In genomic region chr1:180363596-180363995, GRCh38 we compare ENCODE assay signal across 37 cellular contexts.
"Had no signal": no experiment of that assay in that cellular context is flagged by ENCODE, and none has a peak within 500 bp of the region (broad histone marks: within the 10 kb centered on the region; RNA-seq: fewer than 3 reads in every experiment).

No MANE protein-coding gene starts in this region.

- H3K4me2 ChIP-seq: PC-9 had no signal

- H2AFZ ChIP-seq: PC-9 had no signal

- H3K4me3 Mint-ChIP-seq: activated CD4-positive, alpha-beta T cell treated with anti-CD3 and anti-CD28 coated beads, Interleukin-2, amount 10 ng/mL, durations not matched to agents 24 days and 14 days; activated CD8-positive, alpha-beta T cell treated with anti-CD3 and anti-CD28 coated beads, Interleukin-2, amount 10 ng/mL, durations not matched to agents 7 days and 5 days; activated T-cell treated with anti-CD3 and anti-CD28 coated beads, Interleukin-2, amount 50 U/mL, for 24 hours had no signal

- H3K9me3 Mint-ChIP-seq: activated CD4-positive, alpha-beta T cell treated with anti-CD3 and anti-CD28 coated beads, Interleukin-2, amount 10 ng/mL, durations not matched to agents 24 days and 14 days; activated naive CD4-positive, alpha-beta T cell treated with anti-CD3 and anti-CD28 coated beads, Interleukin-2, amount 50 U/mL, for 72 hours; activated T-cell treated with anti-CD3 and anti-CD28 coated beads, Interleukin-2, amount 50 U/mL, for 24 hours; activated T-helper 2 cell treated with anti-CD3 and anti-CD28 coated beads, Interferon-gamma antibody, Interleukin-2, Interleukin-4, amounts not matched to agents 10 μg/mL and 5 μg/mL and 100 μg/mL, durations not matched to agents 14 hours and 24 hours and 36 hours had no signal

- ATAC-seq: activated CD8-positive, alpha-beta T cell treated with anti-CD3 and anti-CD28 coated beads, Interleukin-2, amount 10 ng/mL, durations not matched to agents 7 days and 5 days; activated naive CD4-positive, alpha-beta T cell treated with anti-CD3 and anti-CD28 coated beads, Interleukin-2, amount 50 U/mL, for 72 hours; body of pancreas; Right ventricle myocardium inferior; SK-N-SH treated with all-trans-retinoic acid at 6 μM for 48 hours had no signal

- H3K4me3 ChIP-seq: adrenal gland, body of pancreas, breast epithelium, MG63, PC-9 had no signal

- H3K27ac Mint-ChIP-seq: activated CD4-positive, alpha-beta T cell treated with anti-CD3 and anti-CD28 coated beads, Interleukin-2, amount 10 ng/mL, durations not matched to agents 24 days and 14 days; activated CD8-positive, alpha-beta T cell treated with anti-CD3 and anti-CD28 coated beads, Interleukin-2, amount 10 ng/mL, durations not matched to agents 7 days and 5 days; activated naive CD4-positive, alpha-beta T cell treated with anti-CD3 and anti-CD28 coated beads, Interleukin-2, amount 50 U/mL, for 72 hours; activated T-cell treated with anti-CD3 and anti-CD28 coated beads, Interleukin-2, amount 50 U/mL, for 24 hours; activated T-helper 2 cell treated with anti-CD3 and anti-CD28 coated beads, Interferon-gamma antibody, Interleukin-2, Interleukin-4, amounts not matched to agents 10 μg/mL and 5 μg/mL and 100 μg/mL, durations not matched to agents 14 hours and 24 hours and 36 hours had no signal

- H3K27ac ChIP-seq: adrenal gland, body of pancreas, breast epithelium, PC-9, RWPE1, WERI-Rb-1 had no signal

- H3K9me3 ChIP-seq: adrenal gland, body of pancreas, breast epithelium, MG63 had no signal

- H3K27me3 Mint-ChIP-seq: activated CD4-positive, alpha-beta T cell treated with anti-CD3 and anti-CD28 coated beads, Interleukin-2, amount 10 ng/mL, durations not matched to agents 24 days and 14 days; activated T-cell treated with anti-CD3 and anti-CD28 coated beads, Interleukin-2, amount 50 U/mL, for 24 hours had no signal

- FAIRE-seq: astrocyte, RCC 7860 had no signal

- H3K27me3 ChIP-seq: adrenal gland, body of pancreas, breast epithelium, MG63 had no signal

- H3K4me1 Mint-ChIP-seq: activated CD4-positive, alpha-beta T cell treated with anti-CD3 and anti-CD28 coated beads, Interleukin-2, amount 10 ng/mL, durations not matched to agents 24 days and 14 days had no signal

- DNase-seq: activated CD4-positive, alpha-beta T cell treated with anti-CD3 and anti-CD28 coated beads, Interleukin-2, amount 10 ng/mL, durations not matched to agents 24 days and 14 days; activated CD4-positive, alpha-beta T cell treated with anti-CD3 and anti-CD28 coated beads, Interleukin-2, amount 50 U/mL, for 48 hours; activated CD8-positive, alpha-beta T cell treated with anti-CD3 and anti-CD28 coated beads, Interleukin-2, amount 10 ng/mL, durations not matched to agents 7 days and 5 days; activated gamma-delta T cell; activated naive CD4-positive, alpha-beta T cell treated with Interleukin-2 at 50 U/mL for 16 hours; activated T-cell treated with anti-CD3 and anti-CD28 coated beads, Interleukin-2, amount 50 U/mL, for 24 hours; body of pancreas; Kasumi-1; KG1; MG63; MV-4-11; NCI-H1092 treated with DMSO at 0.1 percent for 48 hours; NCI-H1417; NCI-H146; NCI-H187; NCI-H2029 treated with DMSO at 0.1 percent for 48 hours; NCI-H2107; NCI-H226; NCI-H446 treated with DMSO at 0.1 percent for 48 hours; NCI-H69; NK-92 treated with Interleukin-12 subunit alpha and Interleukin-12 subunit beta, amount 100 ng/mL, for 24 hours; PC-9; SIG-M5; SW 1271; T-helper 1 cell; T-helper 2 cell; T-helper 9 cell; WERI-Rb-1 had no signal

- H3K36me3 Mint-ChIP-seq: activated naive CD4-positive, alpha-beta T cell treated with anti-CD3 and anti-CD28 coated beads, Interleukin-2, amount 50 U/mL, for 72 hours had no signal

- H3K36me3 ChIP-seq: adrenal gland, breast epithelium, MG63, WERI-Rb-1 had no signal

- H3K4me1 ChIP-seq: breast epithelium had no signal
